Comparison of ENCODE assay signal across 29 cellular contexts in genomic region chr13:96450635-96451034, GRCh38.
"Had no signal": no experiment of that assay in that cellular context is flagged by ENCODE, and none has a peak within 500 bp of the region (broad histone marks: within the 10 kb centered on the region; RNA-seq: fewer than 3 reads in every experiment).

No MANE protein-coding gene starts in this region.

- H3K4me3 Mint-ChIP-seq: naive thymus-derived CD4-positive, alpha-beta T cell; natural killer cell; nephron; neural progenitor cell; stimulated activated memory B cell treated with anti-CD40 and anti-IgM and Interleukin-4, amounts not matched to agents 10 μg/mL and 1 μg/mL and 100 μg/mL, for 72 hours; stimulated activated naive CD8-positive, alpha-beta T cell treated with anti-CD3 and anti-CD28 coated beads, Interleukin-15, amount 100 ng/mL, for 72 hours; type B pancreatic cell had no signal

- H3K27ac ChIP-seq: neural progenitor cell, pancreas, prostate gland, right lobe of liver, sigmoid colon, suprapubic skin, testis, tibial artery, transverse colon, upper lobe of right lung, uterus had no signal

- H3K27me3 ChIP-seq: neural progenitor cell, pancreas, right lobe of liver, sigmoid colon, suprapubic skin, testis, tibial artery, transverse colon, upper lobe of right lung, uterus had no signal

- H3K4me1 Mint-ChIP-seq: naive thymus-derived CD4-positive, alpha-beta T cell; natural killer cell; neural progenitor cell; stimulated activated memory B cell treated with anti-CD40 and anti-IgM and Interleukin-4, amounts not matched to agents 10 μg/mL and 1 μg/mL and 100 μg/mL, for 72 hours; stimulated activated naive CD8-positive, alpha-beta T cell treated with anti-CD3 and anti-CD28 coated beads, Interleukin-15, amount 100 ng/mL, for 72 hours had no signal

- H3K9ac ChIP-seq: neural progenitor cell had no signal

- H3K4me1 ChIP-seq: neural progenitor cell, pancreas, prostate gland, right lobe of liver, suprapubic skin, testis, transverse colon, upper lobe of right lung, uterus had no signal

- H3K36me3 Mint-ChIP-seq: naive thymus-derived CD4-positive, alpha-beta T cell; natural killer cell; neural progenitor cell; stimulated activated memory B cell treated with anti-CD40 and anti-IgM and Interleukin-4, amounts not matched to agents 10 μg/mL and 1 μg/mL and 100 μg/mL, for 72 hours had no signal

- H3K27me3 Mint-ChIP-seq: naive thymus-derived CD4-positive, alpha-beta T cell; stimulated activated memory B cell treated with anti-CD40 and anti-IgM and Interleukin-4, amounts not matched to agents 10 μg/mL and 1 μg/mL and 100 μg/mL, for 72 hours; stimulated activated naive CD8-positive, alpha-beta T cell treated with anti-CD3 and anti-CD28 coated beads, Interleukin-15, amount 100 ng/mL, for 72 hours; type B pancreatic cell had no signal

- ATAC-seq: naive thymus-derived CD4-positive, alpha-beta T cell; natural killer cell; pancreas; right lobe of liver; stimulated activated memory B cell treated with anti-CD40 and anti-IgM and Interleukin-4, amounts not matched to agents 10 μg/mL and 1 μg/mL and 100 μg/mL, for 72 hours; stimulated activated naive CD8-positive, alpha-beta T cell treated with anti-CD3 and anti-CD28 coated beads, Interleukin-15, amount 100 ng/mL, for 72 hours; stimulated activated naive CD8-positive, alpha-beta T cell treated with anti-CD3 and anti-CD28 coated beads, Interleukin-15, Interleukin-2, amounts not matched to agents 100 U/mL and 50 U/mL, for 24 hours; upper lobe of right lung had no signal

- H3K9me3 Mint-ChIP-seq: nephron; neural progenitor cell; stimulated activated naive CD8-positive, alpha-beta T cell treated with anti-CD3 and anti-CD28 coated beads, Interleukin-15, amount 100 ng/mL, for 72 hours; type B pancreatic cell had no signal

- H3K9me3 ChIP-seq: pancreas, prostate gland, right lobe of liver, sigmoid colon, suprapubic skin, testis, tibial artery, transverse colon, upper lobe of right lung, uterus had no signal

- H3K36me3 ChIP-seq: neural progenitor cell, pancreas, prostate gland, right lobe of liver, sigmoid colon, suprapubic skin, tibial artery, transverse colon, upper lobe of right lung, uterus had no signal

- H3K27ac Mint-ChIP-seq: naive thymus-derived CD4-positive, alpha-beta T cell; natural killer cell; nephron; neural progenitor cell; stimulated activated memory B cell treated with anti-CD40 and anti-IgM and Interleukin-4, amounts not matched to agents 10 μg/mL and 1 μg/mL and 100 μg/mL, for 72 hours; stimulated activated naive CD8-positive, alpha-beta T cell treated with anti-CD3 and anti-CD28 coated beads, Interleukin-15, amount 100 ng/mL, for 72 hours; type B pancreatic cell had no signal

- H3K4me3 ChIP-seq: neural progenitor cell, pancreas, prostate gland, right lobe of liver, sigmoid colon, suprapubic skin, testis, tibial artery, transverse colon, upper lobe of right lung, uterus had no signal

- DNase-seq: naive thymus-derived CD4-positive, alpha-beta T cell; natural killer cell; occipital lobe; pancreas; retina; right cardiac atrium; right lobe of liver; sigmoid colon; small intestine; stimulated activated CD4-positive, alpha-beta T cell treated with anti-CD3 and anti-CD28 coated beads, Interleukin-15, amount 100 ng/mL, for 24 hours; stimulated activated CD4-positive, alpha-beta T cell treated with anti-CD3 and anti-CD28 coated beads, Interleukin-2, amount 100 ng/mL, for 24 hours; stimulated activated CD4-positive, alpha-beta T cell treated with anti-CD3 and anti-CD28 coated beads, Interleukin-4, amount 100 ng/mL, for 1 hour; stimulated activated CD4-positive, alpha-beta T cell treated with anti-CD3 and anti-CD28 coated beads, Interleukin-4, amount 100 ng/mL, for 4 hours; stimulated activated CD8-positive, alpha-beta memory T cell treated with anti-CD3 and anti-CD28 coated beads, Interleukin-4, amount 100 ng/mL, for 48 hours; stimulated activated naive CD4-positive, alpha-beta T cell; stimulated activated naive CD8-positive, alpha-beta T cell treated with anti-CD3 and anti-CD28 coated beads, Interleukin-15, amount 100 ng/mL, for 72 hours; stimulated activated naive CD8-positive, alpha-beta T cell treated with anti-CD3 and anti-CD28 coated beads, Interleukin-15, Interleukin-2, amounts not matched to agents 100 U/mL and 50 U/mL, for 24 hours; substantia nigra; testis; tibial artery; transverse colon; upper lobe of right lung; uterus had no signal
